Comparison of ENCODE assay signal across 18 cellular contexts in the genomic region with DNA sequence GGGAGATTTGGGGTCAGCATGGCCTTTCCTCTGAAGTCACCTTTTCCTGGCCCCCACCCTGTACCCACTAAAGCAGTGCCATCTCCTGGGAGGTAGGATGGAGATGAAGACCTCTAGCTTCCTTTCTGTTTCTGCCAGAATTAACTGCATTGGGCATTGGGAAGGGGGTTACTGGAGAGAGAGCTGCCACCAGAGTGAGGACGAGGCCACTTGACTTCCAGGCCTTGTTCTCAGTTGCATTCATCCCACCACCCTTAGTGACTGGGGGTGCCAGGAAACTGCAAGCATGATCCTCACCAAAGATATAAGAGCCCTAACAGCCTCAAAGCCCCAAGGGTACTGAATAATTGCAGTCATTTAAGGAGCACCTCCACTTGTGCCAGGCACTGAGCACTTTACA. TPM values are rescaled to one million over a fixed set of nuclear protein-coding genes. Genes with fewer than 3 reads are reported as not detected.
DNase-seq lines count a peak whose midpoint lies in the region; ATAC-seq, FAIRE-seq and TF ChIP-seq lines count a peak whose summit lies in the region.
"Had no signal": no experiment of that assay in that cellular context is flagged by ENCODE, and none has a peak within 500 bp of the region (broad histone marks: within the 10 kb centered on the region; RNA-seq: fewer than 3 reads in every experiment).

No MANE protein-coding gene starts in this region.

- H3K4me2 ChIP-seq in GM12878 (ENCODE audit: control insufficient read depth, insufficient read depth) = no peak overlapping the region

- no TSS peak for BruUV-seq in GM12878 (replicated peaks; lab: Mats Ljungman, UMichigan)

- in situ Hi-C loops in GM12878 (cut with MboI) = no loop called here

- 80% methylated on average over 1 of the region's 1 CpG for WGBS in GM12878 (ENCODE audit: insufficient coverage, insufficient replicate concordance, low lambda C conversion rate, missing lambda C conversion rate)

- H3K9me3 ChIP-seq in GM12878 (replicated peaks; ENCODE audit: control insufficient read depth, insufficient read depth, low read length) = no peaks in the 10 kb centered on the region
- H3K9me3 ChIP-seq: Peyer's patch had no signal

- peak overlapping the region; percentile 66 for H3K27ac Mint-ChIP-seq in activated T-cell treated with anti-CD3 and anti-CD28 coated beads, Interleukin-2, amount 50 U/mL, for 24 hours
- H3K27ac Mint-ChIP-seq in IgD-negative memory B cell (peak overlapping the region; percentile 50 to 69 (median 53)), osteocyte (ENCODE audit: unreplicated experiment) (no peak overlapping the region)
- H3K27ac Mint-ChIP-seq: CD4-positive, alpha-beta T cell had no signal

- H3K4me1 Mint-ChIP-seq in activated T-cell treated with anti-CD3 and anti-CD28 coated beads, Interleukin-2, amount 50 U/mL, for 24 hours (ENCODE audit: low read depth) = peaks cover 24% of the 10 kb centered on the region
- peaks cover 18% of the 10 kb centered on the region for H3K4me1 Mint-ChIP-seq in activated T-cell treated with anti-CD3 and anti-CD28 coated beads, Interleukin-2, amount 50 U/mL, for 4 hours (ENCODE audit: low read depth)
- H3K4me1 Mint-ChIP-seq in IgD-negative memory B cell (peaks cover 0 to 5% (median 2%) of the 10 kb centered on the region in 3 donors), osteocyte (ENCODE audit: unreplicated experiment) (no peaks in the 10 kb centered on the region)

- SMC1A ChIA-PET in GM12878 (lab: Charles Lee; ENCODE audit: uncharacterized antibody, unreplicated experiment) = interaction anchor here (0.9 to 1.9 kb wide), 3 partner anchors 12 to 39 kb away, joined by 3 to 9 read pairs (median 3); no protein-coding TSS in a partner anchor

- H2AFZ ChIP-seq in GM12878 (ENCODE audit: control insufficient read depth, low read depth, low read length) = no peak overlapping the region

- CTCF ChIA-PET in GM12878 (lab: Yijun Ruan, JAX) = interaction anchor here (1.2 to 3.2 kb wide), 2 partner anchors 11 to 27 kb away, joined by 3 to 10 read pairs; no protein-coding TSS in a partner anchor

- no peaks in the 10 kb centered on the region for H3K79me2 ChIP-seq in GM12878 (ENCODE audit: control insufficient read depth, insufficient read depth, low read length)

- peak; percentile 57 for TF ChIP-seq POLR2A in GM12878 (IDR thresholded peaks at IDR 0.05; ENCODE audit: low read depth, low read length)

- RAD21 ChIA-PET in GM12878 (lab: Charles Lee; ENCODE audit: unreplicated experiment) = no interaction called here

- no peaks in the 10 kb centered on the region for H3K27me3 Mint-ChIP-seq in activated T-cell treated with anti-CD3 and anti-CD28 coated beads, Interleukin-2, amount 50 U/mL, for 24 hours
- no peaks in the 10 kb centered on the region for H3K27me3 Mint-ChIP-seq in activated T-cell treated with anti-CD3 and anti-CD28 coated beads, Interleukin-2, amount 50 U/mL, for 4 hours (ENCODE audit: low read depth)
- no peaks in the 10 kb centered on the region for H3K27me3 Mint-ChIP-seq in IgD-negative memory B cell
- H3K27me3 Mint-ChIP-seq in osteocyte (ENCODE audit: unreplicated experiment) = no peaks in the 10 kb centered on the region
- H3K27me3 Mint-ChIP-seq: CD4-positive, alpha-beta T cell had no signal

- intact Hi-C loops in GM12878 (cut with micrococcal nuclease; ENCODE audit: unreplicated experiment) = no loop called here

- no peaks in the 10 kb centered on the region for H3K9me3 Mint-ChIP-seq in activated T-cell treated with anti-CD3 and anti-CD28 coated beads, Interleukin-2, amount 50 U/mL, for 24 hours
- no peaks in the 10 kb centered on the region for H3K9me3 Mint-ChIP-seq in activated T-cell treated with anti-CD3 and anti-CD28 coated beads, Interleukin-2, amount 50 U/mL, for 4 hours
- H3K9me3 Mint-ChIP-seq in IgD-negative memory B cell (no peaks in the 10 kb centered on the region), osteocyte (ENCODE audit: unreplicated experiment) (no peaks in the 10 kb centered on the region)
- H3K9me3 Mint-ChIP-seq: CD4-positive, alpha-beta T cell had no signal

- TF ChIP-seq RAD21 in GM12878 (IDR thresholded peaks at IDR 0.05; ENCODE audit: insufficient read depth, low read depth, low read length) = no peak

- H3K27me3 ChIP-seq in GM12878 (replicated peaks in 1 of 2; ENCODE audit: control insufficient read depth in 2 of 2, insufficient read depth in 2 of 2, low read length in 1 of 2) = no peaks in the 10 kb centered on the region
- H3K27me3 ChIP-seq: Peyer's patch had no signal

- POLR2A ChIA-PET in GM12878 (lab: Charles Lee) = interaction anchor here (1.0 to 1.5 kb wide), 2 partner anchors 12 to 14 kb away, joined by 3 to 4 read pairs; no protein-coding TSS in a partner anchor

- no peak overlapping the region for H3K4me3 Mint-ChIP-seq in activated T-cell treated with anti-CD3 and anti-CD28 coated beads, Interleukin-2, amount 50 U/mL, for 24 hours
- H3K4me3 Mint-ChIP-seq in activated T-cell treated with anti-CD3 and anti-CD28 coated beads, Interleukin-2, amount 50 U/mL, for 4 hours = no peak overlapping the region
- H3K4me3 Mint-ChIP-seq in IgD-negative memory B cell = no peak overlapping the region
- no peak overlapping the region for H3K4me3 Mint-ChIP-seq in osteocyte (ENCODE audit: unreplicated experiment)
- H3K4me3 Mint-ChIP-seq: CD4-positive, alpha-beta T cell had no signal

- no peak for ATAC-seq in activated T-cell treated with anti-CD3 and anti-CD28 coated beads, Interleukin-2, amount 50 U/mL, for 4 hours
- no peak for ATAC-seq in GM12878
- ATAC-seq: K562 had no signal

- peaks cover 80% of the 10 kb centered on the region for H3K36me3 Mint-ChIP-seq in activated T-cell treated with anti-CD3 and anti-CD28 coated beads, Interleukin-2, amount 50 U/mL, for 24 hours (ENCODE audit: low read depth)
- peaks cover 8% of the 10 kb centered on the region for H3K36me3 Mint-ChIP-seq in activated T-cell treated with anti-CD3 and anti-CD28 coated beads, Interleukin-2, amount 50 U/mL, for 4 hours (ENCODE audit: insufficient read depth)
- peaks cover 10% of the 10 kb centered on the region for H3K36me3 Mint-ChIP-seq in IgD-negative memory B cell
- peaks cover 1% of the 10 kb centered on the region for H3K36me3 Mint-ChIP-seq in osteocyte (ENCODE audit: unreplicated experiment)

- TF ChIP-seq CTCF in GM12878 (IDR thresholded peaks at IDR 0.05 in 2 of 3, conservative IDR thresholded peaks at IDR 0.05 in 1 of 3; ENCODE audit: control insufficient read depth in 2 of 3, extremely low read depth in 1 of 3, insufficient read depth in 1 of 3, low read depth in 3 of 3, low read length in 3 of 3) = no peak
- no peak for TF ChIP-seq CTCF in osteocyte (IDR thresholded peaks at IDR 0.05)

- H3K4me3 ChIP-seq in GM12878 = no peak overlapping the region
- H3K4me3 ChIP-seq: K562, Peyer's patch had no signal

- no peak overlapping the region for H3K9ac ChIP-seq in GM12878 (ENCODE audit: control insufficient read depth, insufficient read depth, low read length)

- no peak overlapping the region for H3K27ac ChIP-seq in GM12878 (ENCODE audit: control insufficient read depth, insufficient read depth)
- H3K27ac ChIP-seq: Peyer's patch had no signal

- H3K36me3 ChIP-seq in GM12878 (ENCODE audit: control insufficient read depth in 2 of 2, insufficient read depth in 2 of 2, low read length in 1 of 2) = peaks cover 22 to 35% of the 10 kb centered on the region in 2 experiments; a peak in 3 of 4 replicates
- H3K36me3 ChIP-seq: Peyer's patch had no signal

- H4K20me1 ChIP-seq in GM12878 (ENCODE audit: control insufficient read depth, insufficient read depth) = no peaks in the 10 kb centered on the region

- FAIRE-seq in GM12878 (lab: Jason Lieb, UNC) = no peak
- FAIRE-seq: H1, K562 had no signal

- no peak for TF ChIP-seq EP300 in GM12878 (IDR thresholded peaks at IDR 0.05; ENCODE audit: borderline replicate concordance in 1 of 2, control insufficient read depth in 1 of 2, low read depth in 2 of 2, low read length in 2 of 2)

- H3K4me1 ChIP-seq in GM12878 (ENCODE audit: control insufficient read depth, insufficient read depth, low read length) = no peaks in the 10 kb centered on the region
- H3K4me1 ChIP-seq: Peyer's patch had no signal

- DNase-seq in activated T-cell treated with anti-CD3 and anti-CD28 coated beads, Interleukin-2, amount 50 U/mL, for 24 hours = no peak
- DNase-seq in activated T-cell treated with anti-CD3 and anti-CD28 coated beads, Interleukin-2, amount 50 U/mL, for 4 hours = no peak
- DNase-seq in GM12878 (ENCODE audit: low read depth, low spot score) (no peak), osteocyte (ENCODE audit: extremely low spot score, unreplicated experiment) (peak; percentile 30), SW 1271 (lab: John Stamatoyannopoulos, UW) (no peak), putamen (ENCODE audit: low spot score) (no peak), NCI-H2107 (lab: John Stamatoyannopoulos, UW) (no peak)
- DNase-seq: 8988T; CD4-positive, alpha-beta T cell; DMS153; NCI-H1105; NCI-H2081; Peyer's patch had no signal

RNA-seq across cellular contexts. Expression of a gene that starts 15.8 kb away (rescaled TPM):
- 100 to 1,000 TPM in 2 of 3 donors, 10 to 100 TPM in 1; 92.5 to 114 (median 108) TPM for total RNA-seq in activated T-cell treated with anti-CD3 and anti-CD28 coated beads, Interleukin-2, amount 50 U/mL, for 4 hours
- polyA plus RNA-seq in IgD-negative memory B cell (203 TPM), GM12878 (2011; rRNA removed) (159 and 233 TPM in 2 replicates), GM12878 (2014; fragmentation: Illumina TruSeq; extraction: Trizol) (122 and 155 TPM in 2 replicates), GM12878 (2014; fragmentation: Nextera tagmentation; extraction: Ambion mirVana) (10 to 100 TPM; 23.1 to 39.1 TPM), GM12878 (2014; rRNA removed) (192 and 204 TPM in 2 replicates), GM12878 (2016; fragmentation: Nextera tagmentation; extraction: Ambion mirVana) (100 to 1,000 TPM; 148 to 164 TPM)
- total RNA-seq in GM12878 (2013; cell fraction: nucleolus; rRNA removed) = 88.3 and 101 TPM in 2 replicates
- total RNA-seq in GM12878 (2014; rRNA removed) (198 and 231 TPM in 2 replicates), GM12878 (2014; rRNA removed; fragmentation: Illumina TruSeq; extraction: Trizol) (123 and 130 TPM in 2 replicates), GM12878 (2021) (183 and 191 TPM in 2 replicates), osteocyte (not detected in 2 replicates)
- polyA plus RNA-seq in GM12878 (2011; ENCODE audit: low read depth) = 67.3 TPM
- 229 and 314 TPM in 2 replicates for polyA plus RNA-seq in GM12878 (2011; cell fraction: cytosol; rRNA removed)
- 329 and 387 TPM in 2 replicates for polyA plus RNA-seq in GM12878 (2011; cell fraction: nucleus; rRNA removed)
- polyA plus RNA-seq in GM12878 (2012) = 109 and 113 TPM in 2 replicates
- polyA minus RNA-seq in GM12878 (2011; rRNA and poly(A)+ RNA removed) = 120 and 220 TPM in 2 replicates
- polyA minus RNA-seq in GM12878 (2011; cell fraction: cytosol; rRNA and poly(A)+ RNA removed) = 77.4 and 94.2 TPM in 2 replicates
- 51.7 and 77.8 TPM in 2 replicates for polyA minus RNA-seq in GM12878 (2011; cell fraction: nucleus; rRNA and poly(A)+ RNA removed)
- total RNA-seq: H1, NCI-H460 had no signal
- polyA plus RNA-seq: AG04450, H1 had no signal

RNA-seq across cellular contexts. Expression of a gene that starts 48.1 kb away (rescaled TPM):
- 10 to 100 TPM; 12.3 to 14.2 (median 12.7) TPM for total RNA-seq in activated T-cell treated with anti-CD3 and anti-CD28 coated beads, Interleukin-2, amount 50 U/mL, for 4 hours
- polyA plus RNA-seq in IgD-negative memory B cell (4.8 TPM), GM12878 (2011; rRNA removed) (10.1 and 13.0 TPM in 2 replicates), GM12878 (2014; fragmentation: Illumina TruSeq; extraction: Trizol) (8.1 and 8.4 TPM in 2 replicates), GM12878 (2014; fragmentation: Nextera tagmentation; extraction: Ambion mirVana) (1 to 10 TPM; 1.8 to 2.5 TPM), GM12878 (2014; rRNA removed) (3.9 and 4.4 TPM in 2 replicates), GM12878 (2016; fragmentation: Nextera tagmentation; extraction: Ambion mirVana) (1 to 10 TPM; 6.5 to 6.7 TPM)
- total RNA-seq in GM12878 (2013; cell fraction: nucleolus; rRNA removed) = 26.9 and 29.7 TPM in 2 replicates
- total RNA-seq in GM12878 (2014; rRNA removed) (4.0 and 4.9 TPM in 2 replicates), GM12878 (2014; rRNA removed; fragmentation: Illumina TruSeq; extraction: Trizol) (2.4 and 2.8 TPM in 2 replicates), GM12878 (2021) (6.6 and 6.9 TPM in 2 replicates), osteocyte (29.3 and 32.2 TPM in 2 replicates)
- polyA plus RNA-seq in GM12878 (2011; ENCODE audit: low read depth) = 5.6 TPM
- polyA plus RNA-seq in GM12878 (2011; cell fraction: cytosol; rRNA removed) = 8.7 and 12.4 TPM in 2 replicates
- polyA plus RNA-seq in GM12878 (2011; cell fraction: nucleus; rRNA removed) = 10.8 and 13.0 TPM in 2 replicates
- 7.2 and 7.6 TPM in 2 replicates for polyA plus RNA-seq in GM12878 (2012)
- polyA minus RNA-seq in GM12878 (2011; rRNA and poly(A)+ RNA removed) = 18.1 and 19.4 TPM in 2 replicates
- 6.9 and 7.7 TPM in 2 replicates for polyA minus RNA-seq in GM12878 (2011; cell fraction: cytosol; rRNA and poly(A)+ RNA removed)
- polyA minus RNA-seq in GM12878 (2011; cell fraction: nucleus; rRNA and poly(A)+ RNA removed) = 8.7 and 10.5 TPM in 2 replicates

RNA-seq across cellular contexts. Expression of a gene that starts 56.8 kb away (rescaled TPM):
- under 1 TPM; 0.05 to 0.13 (median 0.08) TPM for total RNA-seq in activated T-cell treated with anti-CD3 and anti-CD28 coated beads, Interleukin-2, amount 50 U/mL, for 4 hours
- 0.26 TPM for polyA plus RNA-seq in IgD-negative memory B cell
- not detected in 2 replicates for total RNA-seq in GM12878 (2013; cell fraction: nucleolus; rRNA removed)
- total RNA-seq in GM12878 (2014; rRNA removed) = 0.17 and 0.27 TPM in 2 replicates
- total RNA-seq in GM12878 (2014; rRNA removed; fragmentation: Illumina TruSeq; extraction: Trizol) = 0.13 and 0.14 TPM in 2 replicates
- 0.21 and 0.27 TPM in 2 replicates for total RNA-seq in GM12878 (2021)
- polyA plus RNA-seq in GM12878 (2011; ENCODE audit: low read depth) = 0.13 TPM
- 0.04 TPM in 2 replicates for polyA plus RNA-seq in GM12878 (2011; rRNA removed)
- polyA plus RNA-seq in GM12878 (2011; cell fraction: cytosol; rRNA removed) = 0.05 and 0.06 TPM in 2 replicates
- 0.04 and 0.06 TPM in 2 replicates for polyA plus RNA-seq in GM12878 (2011; cell fraction: nucleus; rRNA removed)
- polyA plus RNA-seq in GM12878 (2012) = 0.05 and 0.07 TPM in 2 replicates
- polyA plus RNA-seq in GM12878 (2014; fragmentation: Illumina TruSeq; extraction: Trizol) = 0.21 and 0.32 TPM in 2 replicates
- polyA plus RNA-seq in GM12878 (2014; fragmentation: Nextera tagmentation; extraction: Ambion mirVana) = under 1 TPM; 0.08 to 0.26 TPM
- polyA plus RNA-seq in GM12878 (2014; rRNA removed) = 0.24 and 0.37 TPM in 2 replicates
- polyA plus RNA-seq in GM12878 (2016; fragmentation: Nextera tagmentation; extraction: Ambion mirVana) = under 1 TPM; 0.05 to 0.06 TPM
- polyA minus RNA-seq in GM12878 (2011; rRNA and poly(A)+ RNA removed) = not detected in 2 replicates
- not detected in 2 replicates for polyA minus RNA-seq in GM12878 (2011; cell fraction: cytosol; rRNA and poly(A)+ RNA removed)
- not detected in 2 replicates for polyA minus RNA-seq in GM12878 (2011; cell fraction: nucleus; rRNA and poly(A)+ RNA removed)
- 0.27 and 0.39 TPM in 2 replicates for total RNA-seq in osteocyte
- total RNA-seq: H1, NCI-H460 had no signal

Comparison
In these comparisons a context has a peak if more than half of its experiments do, and no peak if none do; other contexts are left out.
1. RNA of a gene that starts 15.8 kb away (total RNA-seq): 88.3 to 231 TPM in GM12878 and 92.5 to 114 TPM in activated T-cell treated with anti-CD3 and anti-CD28 coated beads, Interleukin-2, amount 50 U/mL, for 4 hours; not detected in osteocyte; every median in the first group is over 10 times any median in the second.